In the genomic region with DNA sequence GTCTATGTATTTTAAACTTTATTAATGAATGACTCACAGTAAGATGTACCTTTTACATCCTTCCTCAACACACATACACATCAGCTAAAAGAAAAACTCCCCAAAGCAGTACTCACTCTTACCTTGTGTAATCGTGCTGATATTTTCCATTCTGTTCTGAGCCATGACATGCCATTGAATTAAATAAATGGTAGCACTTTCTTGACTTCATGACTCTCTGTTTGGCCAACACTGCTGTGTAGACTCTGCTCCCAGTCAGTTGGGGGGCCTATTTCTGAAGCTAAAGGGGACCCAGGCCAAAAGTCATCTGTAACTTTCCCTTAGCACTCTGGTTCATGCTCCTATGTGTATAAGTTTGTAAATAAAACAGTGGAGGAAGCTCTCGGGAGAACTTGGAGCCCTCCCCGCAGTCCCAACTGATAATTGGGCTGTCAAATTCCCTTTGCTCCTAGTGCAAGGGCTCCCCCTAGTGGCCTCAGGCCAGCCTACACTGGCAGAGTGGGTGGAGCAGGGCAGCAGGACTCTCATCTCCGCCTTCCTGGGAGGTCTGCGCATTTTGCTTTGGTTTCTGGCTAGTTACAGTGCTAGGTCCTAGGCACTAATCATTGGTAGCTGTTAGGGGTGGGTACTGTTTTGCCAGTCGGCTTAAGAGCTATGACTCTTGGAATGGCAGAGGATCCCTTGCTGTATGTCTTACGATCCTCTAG, we compare ENCODE assay signal across 8 cellular contexts. TPM values are rescaled to one million over a fixed set of nuclear protein-coding genes. Genes with fewer than 3 reads are reported as not detected.
DNase-seq lines count a peak whose midpoint lies in the region; ATAC-seq and TF ChIP-seq lines count a peak whose summit lies in the region.

No MANE protein-coding gene starts in this region.

- ATAC-seq in HG02763 (IDR thresholded peaks at IDR 0.05; ENCODE audit: unreplicated experiment): peak; percentile 52

- TF ChIP-seq CTCF in smooth muscle cell (IDR thresholded peaks at IDR 0.05; ENCODE audit: borderline replicate concordance, insufficient read depth, poor library complexity, severe bottlenecking): peak; percentile 98

- 12% methylated on average over 7 of the region's 7 CpGs for WGBS in smooth muscle cell (ENCODE audit: low lambda C conversion rate)

- no peaks in the 10 kb centered on the region for H3K9me3 ChIP-seq in smooth muscle cell (replicated peaks; ENCODE audit: low read depth)

- H3K4me3 ChIP-seq in smooth muscle cell: no peak overlapping the region

- H3K27me3 ChIP-seq in smooth muscle cell (ENCODE audit: low read depth): no peaks in the 10 kb centered on the region

- H3K9ac ChIP-seq in smooth muscle cell (ENCODE audit: low read depth): peak overlapping the region; percentile 71

- no peak overlapping the region for H2AFZ ChIP-seq in smooth muscle cell (ENCODE audit: low read depth)

- peak overlapping the region; percentile 75 for H3K4me2 ChIP-seq in smooth muscle cell

- H3K36me3 ChIP-seq in smooth muscle cell (ENCODE audit: low read depth): no peaks in the 10 kb centered on the region

- no peaks in the 10 kb centered on the region for H3F3A ChIP-seq in smooth muscle cell (ENCODE audit: low read depth)

- H3K27ac ChIP-seq in smooth muscle cell (ENCODE audit: low read depth): peak overlapping the region; percentile 83

- peaks cover 30% of the 10 kb centered on the region for H3K4me1 ChIP-seq in smooth muscle cell (ENCODE audit: low read depth)

- H4K20me1 ChIP-seq in smooth muscle cell (ENCODE audit: low read depth): no peaks in the 10 kb centered on the region

- H3K79me2 ChIP-seq in smooth muscle cell (ENCODE audit: low read depth): no peaks in the 10 kb centered on the region

- peak; percentile 28 to 71 for DNase-seq in NCI-H524 (lab: John Stamatoyannopoulos, UW)
- no peak for DNase-seq in NCI-H524 treated with DMSO at 0.1 percent for 48 hours (lab: John Stamatoyannopoulos, UW)
- peak; percentile 61 for DNase-seq in NCI-H1105 (lab: John Stamatoyannopoulos, UW)
- DNase-seq in T-helper 9 cell: peak; percentile 43
- DNase-seq in astrocyte of the hippocampus (ENCODE audit: low read depth, low spot score): peak; percentile 89
- peak in 43 of 51 donors; percentile 6 to 76 (median 47) for DNase-seq in hypothalamus (lab: John Stamatoyannopoulos, UW)
- DNase-seq in smooth muscle cell (lab: John Stamatoyannopoulos, UW; ENCODE audit: unreplicated experiment): peak; percentile 83

RNA-seq across cellular contexts. Expression of gene FYB2, which starts 1.7 kb away (rescaled TPM):
- 2.1 and 3.6 TPM in 2 replicates for total RNA-seq in smooth muscle cell
- 0.65 and 2.0 TPM in 2 replicates for polyA plus RNA-seq in smooth muscle cell

RNA-seq across cellular contexts. Expression of gene C8A, which starts 33.7 kb away (rescaled TPM):
- not detected in 2 replicates for total RNA-seq in smooth muscle cell
- not detected in 2 replicates for polyA plus RNA-seq in smooth muscle cell
